ENCODE assay signal across 7 cellular contexts in genomic region chr4:140444347-140444746, GRCh38. TPM values are rescaled to one million over a fixed set of nuclear protein-coding genes. Genes with fewer than 3 reads are reported as not detected.
"Had no signal": no experiment of that assay in that cellular context is flagged by ENCODE, and none has a peak within 500 bp of the region (broad histone marks: within the 10 kb centered on the region; RNA-seq: fewer than 3 reads in every experiment).

No MANE protein-coding gene starts in this region.

RNA-seq across cellular contexts. Expression of gene MGAT4D, which starts 53.7 kb away (rescaled TPM):
- total RNA-seq: GM23248, GM23338, H1, H4, H7, H9, HFFc6 had no signal
- polyA plus RNA-seq: GM23248, GM23338, H1 had no signal
